In the genomic region with DNA sequence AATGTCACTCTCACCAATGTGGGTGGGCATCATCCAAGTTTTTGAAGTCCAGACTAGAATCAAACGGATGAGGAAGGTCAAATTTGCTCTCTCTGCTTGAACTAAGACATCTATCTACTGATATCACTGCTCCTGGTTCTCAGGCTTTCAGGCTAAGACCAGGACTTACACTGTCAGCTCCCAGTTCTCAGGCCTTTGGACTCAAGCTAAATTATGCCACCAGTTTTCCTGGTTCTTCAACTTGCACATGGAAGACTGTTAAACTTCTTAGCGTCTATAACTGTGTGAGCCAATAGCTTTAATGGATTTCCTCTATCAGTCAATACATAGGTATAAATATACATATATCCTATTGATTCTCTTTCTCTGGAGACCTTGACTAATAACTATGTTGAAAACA, we compare ENCODE assay signal across 21 cellular contexts.
"Had no signal": no experiment of that assay in that cellular context is flagged by ENCODE, and none has a peak within 500 bp of the region (broad histone marks: within the 10 kb centered on the region; RNA-seq: fewer than 3 reads in every experiment).

No MANE protein-coding gene starts in this region.

- ATAC-seq: activated naive CD4-positive, alpha-beta T cell treated with anti-CD3 and anti-CD28 coated beads, Interleukin-2, amount 50 U/mL, for 72 hours; gastrocnemius medialis; left ventricle myocardium superior had no signal

- H3K36me3 ChIP-seq: ascending aorta, brain microvascular endothelial cell, gastrocnemius medialis, sigmoid colon had no signal

- H3K4me1 ChIP-seq: ascending aorta, gastrocnemius medialis, sigmoid colon had no signal

- FAIRE-seq: colon had no signal

- H3K27me3 ChIP-seq: ascending aorta, brain microvascular endothelial cell, esophagus squamous epithelium, gastrocnemius medialis, sigmoid colon had no signal

- H3K27ac ChIP-seq: ascending aorta, brain microvascular endothelial cell, esophagus squamous epithelium, gastrocnemius medialis, sigmoid colon had no signal

- H3K4me3 ChIP-seq: ascending aorta, esophagus squamous epithelium, gastrocnemius medialis, sigmoid colon had no signal

- H3K4me3 Mint-ChIP-seq: activated B cell treated with CpG ODN at 0.5 μM for 24 hours; activated CD4-positive, alpha-beta memory T cell treated with anti-CD3 and anti-CD28 coated beads for 36 hours had no signal

- H3K27ac Mint-ChIP-seq: activated CD4-positive, alpha-beta memory T cell treated with anti-CD3 and anti-CD28 coated beads for 36 hours; progenitor cell of endocrine pancreas had no signal

- H3K27me3 Mint-ChIP-seq: activated B cell treated with CpG ODN at 0.5 μM for 24 hours; activated CD4-positive, alpha-beta memory T cell treated with anti-CD3 and anti-CD28 coated beads for 36 hours; progenitor cell of endocrine pancreas had no signal

- DNase-seq: activated B cell treated with CpG ODN at 0.5 μM for 24 hours; activated CD4-positive, alpha-beta memory T cell treated with anti-CD3 and anti-CD28 coated beads for 36 hours; activated CD4-positive, alpha-beta T cell treated with anti-CD3 and anti-CD28 coated beads for 4 hours; activated gamma-delta T cell; brain microvascular endothelial cell; caudate nucleus; esophagus squamous epithelium; gastrocnemius medialis; hippocampal formation; left ventricle myocardium superior; mammary epithelial cell; retina; sigmoid colon; stimulated activated CD4-positive, alpha-beta T cell treated with anti-CD3 and anti-CD28 coated beads, Interleukin-2, amount 100 ng/mL, for 48 hours; stimulated activated CD8-positive, alpha-beta memory T cell treated with anti-CD3 and anti-CD28 coated beads, Interleukin-4, amount 100 ng/mL, for 48 hours; stimulated activated naive CD4-positive, alpha-beta T cell treated with Interleukin-2 at 50 U/mL for 16 hours; T1000 had no signal

- H3K9me3 Mint-ChIP-seq: activated B cell treated with CpG ODN at 0.5 μM for 24 hours; activated CD4-positive, alpha-beta memory T cell treated with anti-CD3 and anti-CD28 coated beads for 36 hours had no signal

- H3K36me3 Mint-ChIP-seq: activated naive CD4-positive, alpha-beta T cell treated with anti-CD3 and anti-CD28 coated beads, Interleukin-2, amount 50 U/mL, for 72 hours had no signal
